In genomic region chr14:35355981-35356839, GRCh38 we compare ENCODE assay signal across 8 cellular contexts. TPM values are rescaled to one million over a fixed set of nuclear protein-coding genes. Genes with fewer than 3 reads are reported as not detected.
DNase-seq lines count a peak whose midpoint lies in the region; ATAC-seq, FAIRE-seq and TF ChIP-seq lines count a peak whose summit lies in the region.

No MANE protein-coding gene starts in this region.

- H3K9me3 ChIP-seq in gastrocnemius medialis = no peaks in the 10 kb centered on the region

- intact Hi-C loops in gastrocnemius medialis (cut with DNase I; ENCODE audit: low total_unique reads) = no loop called here

- ATAC-seq in GM18870 (IDR thresholded peaks at IDR 0.05; ENCODE audit: unreplicated experiment) (peak; percentile 40), gastrocnemius medialis (peak; percentile 43 to 54), HG03039 (IDR thresholded peaks at IDR 0.05; ENCODE audit: unreplicated experiment) (no peak)

- no peaks in the 10 kb centered on the region for H3K4me1 ChIP-seq in gastrocnemius medialis

- H3K27me3 ChIP-seq in bronchial epithelial cell (ENCODE audit: control insufficient read depth, insufficient read depth, low read length) = peaks cover 1% of the 10 kb centered on the region
- H3K27me3 ChIP-seq in gastrocnemius medialis = no peaks in the 10 kb centered on the region

- no peak for TF ChIP-seq POLR2A in gastrocnemius medialis (IDR thresholded peaks at IDR 0.05)

- FAIRE-seq in bronchial epithelial cell (lab: Jason Lieb, UNC) = no peak

- TF ChIP-seq CTCF in bronchial epithelial cell (IDR thresholded peaks at IDR 0.05; ENCODE audit: insufficient read depth, low read length, severe bottlenecking) (no peak), gastrocnemius medialis (IDR thresholded peaks at IDR 0.05 in 4 of 5, conservative IDR thresholded peaks at IDR 0.05 in 1 of 5) (no peak)

- no peaks in the 10 kb centered on the region for H3K36me3 ChIP-seq in bronchial epithelial cell (ENCODE audit: control insufficient read depth, insufficient read depth, low read length)
- H3K36me3 ChIP-seq in gastrocnemius medialis = no peaks in the 10 kb centered on the region

- DNase-seq in LoVo (ENCODE audit: low spot score) = peak; percentile 84
- peak; percentile 52 for DNase-seq in bronchial epithelial cell (ENCODE audit: low read depth)
- no peak for DNase-seq in gastrocnemius medialis
- no peak for DNase-seq in C1 segment of cervical spinal cord (lab: John Stamatoyannopoulos, UW)
- DNase-seq in NK-92 (lab: John Stamatoyannopoulos, UW; ENCODE audit: unreplicated experiment) = no peak
- no peak for DNase-seq in SIG-M5 (lab: John Stamatoyannopoulos, UW)

- H3K4me3 ChIP-seq in bronchial epithelial cell (ENCODE audit: low read depth, low read length) (no peak overlapping the region), gastrocnemius medialis (no peak overlapping the region)

- no peak overlapping the region for H3K27ac ChIP-seq in gastrocnemius medialis

- in situ Hi-C loops in gastrocnemius medialis (cut with MboI; ENCODE audit: low sequenced_read_pairs in 4 of 4) = no loop called here

RNA-seq across cellular contexts. Expression of gene NFKBIA, which starts 48.3 kb away (rescaled TPM):
- 60.6 and 73.7 TPM in 2 replicates for total RNA-seq in bronchial epithelial cell
- total RNA-seq in gastrocnemius medialis = 100 to 1,000 TPM; 185 to 379 (median 320) TPM

Comparison
In these comparisons a context has a peak if more than half of its experiments do, and no peak if none do; other contexts are left out.
1. DNase-seq: peak in LoVo (single experiment) and bronchial epithelial cell (single experiment); none in gastrocnemius medialis (0 of 2), C1 segment of cervical spinal cord (0 of 14), NK-92 (single experiment) and SIG-M5 (single experiment).